ENCODE assay signal across 3 cellular contexts in the genomic region with DNA sequence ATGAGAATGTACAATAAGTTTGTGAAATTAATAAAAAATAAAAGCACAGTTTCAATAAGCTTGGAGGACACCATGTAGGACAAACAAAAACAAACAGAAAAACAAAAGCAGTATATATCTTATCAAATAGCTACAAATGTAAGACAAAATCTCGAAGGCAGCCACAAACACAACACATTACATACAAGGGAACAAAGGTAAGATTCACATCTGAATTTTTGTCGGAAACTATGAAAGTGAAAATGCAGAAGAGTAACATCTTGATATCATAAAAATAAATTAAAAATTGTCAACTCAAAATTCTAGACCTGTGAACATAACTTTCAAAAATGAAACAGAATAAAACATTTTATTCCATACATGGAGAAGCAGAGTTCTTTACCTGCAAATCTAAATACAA.
"Had no signal": no experiment of that assay in that cellular context is flagged by ENCODE, and none has a peak within 500 bp of the region (broad histone marks: within the 10 kb centered on the region; RNA-seq: fewer than 3 reads in every experiment).

No MANE protein-coding gene starts in this region.

- H3K4me3 ChIP-seq: GM12878 had no signal

- DNase-seq: GDM1, GF-D8 had no signal
